Comparison of ENCODE assay signal across 8 cellular contexts in the genomic region with DNA sequence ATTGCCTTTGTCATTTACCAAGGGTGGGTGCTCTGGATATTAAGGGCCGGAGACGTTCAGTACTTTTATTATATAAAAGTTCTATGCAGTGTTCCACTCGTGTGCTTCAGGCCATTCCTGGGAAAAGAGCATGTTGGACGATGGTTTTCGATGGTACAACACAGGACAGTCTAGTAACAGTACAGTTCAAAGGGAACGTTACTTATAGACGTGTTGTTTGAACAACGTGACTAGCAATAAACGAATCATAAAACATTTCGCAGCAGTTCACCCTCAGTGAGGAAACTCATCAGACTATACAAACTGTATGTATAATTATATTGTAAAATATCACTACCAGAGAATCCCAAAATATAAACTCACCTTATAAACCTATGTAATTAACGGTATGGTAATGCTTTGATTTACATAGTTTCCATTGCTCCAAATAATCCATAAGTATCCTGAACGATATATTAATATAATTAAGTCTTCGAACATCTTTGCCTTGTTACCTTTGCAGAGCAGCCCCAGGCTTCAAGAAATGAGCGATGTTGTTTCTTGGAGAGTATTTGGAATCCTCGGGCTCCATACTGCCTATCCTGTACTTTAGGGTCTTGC. TPM values are rescaled to one million over a fixed set of nuclear protein-coding genes. Genes with fewer than 3 reads are reported as not detected.
DNase-seq lines count a peak whose midpoint lies in the region; ATAC-seq, FAIRE-seq and TF ChIP-seq lines count a peak whose summit lies in the region.

No MANE protein-coding gene starts in this region.

- no peaks in the 10 kb centered on the region for H3K9me3 Mint-ChIP-seq in T-helper 1 cell treated with Interleukin-12 subunit alpha and Interleukin-12 subunit beta and Interleukin-4 antibody, amounts not matched to agents 30 μg/mL and 1 μg/mL, for 36 hours
- no peaks in the 10 kb centered on the region for H3K9me3 Mint-ChIP-seq in activated naive CD8-positive, alpha-beta T cell treated with anti-CD3 and anti-CD28 coated beads for 36 hours

- TF ChIP-seq EP300 in suprapubic skin (IDR thresholded peaks at IDR 0.05), result no peak

- peak overlapping the region; percentile 74 to 92 for H3K9ac ChIP-seq in kidney (ENCODE audit: low read length in 2 of 2)

- no peaks in the 10 kb centered on the region for H3K9me3 ChIP-seq in kidney (ENCODE audit: control insufficient read depth in 1 of 2, low read length in 2 of 2)
- no peaks in the 10 kb centered on the region for H3K9me3 ChIP-seq in suprapubic skin

- intact Hi-C loops in kidney (cut with DNase I), result no loop called here

- H3K27ac ChIP-seq in kidney (ENCODE audit: low read depth in 2 of 2, low read length in 2 of 2) (peak overlapping the region; percentile 82 to 96), suprapubic skin (peak overlapping the region; percentile 87)

- H3K27me3 ChIP-seq in suprapubic skin, result no peaks in the 10 kb centered on the region

- H3K36me3 Mint-ChIP-seq in T-helper 1 cell treated with Interleukin-12 subunit alpha and Interleukin-12 subunit beta and Interleukin-4 antibody, amounts not matched to agents 30 μg/mL and 1 μg/mL, for 36 hours (ENCODE audit: low read depth), result peaks cover 12% of the 10 kb centered on the region
- peaks cover 31% of the 10 kb centered on the region for H3K36me3 Mint-ChIP-seq in activated naive CD8-positive, alpha-beta T cell treated with anti-CD3 and anti-CD28 coated beads for 36 hours

- no peak for ATAC-seq in GM18867 (IDR thresholded peaks at IDR 0.05; ENCODE audit: unreplicated experiment)
- ATAC-seq in GM21825 (IDR thresholded peaks at IDR 0.05; ENCODE audit: unreplicated experiment), result no peak

- no peaks in the 10 kb centered on the region for H3K27me3 Mint-ChIP-seq in T-helper 1 cell treated with Interleukin-12 subunit alpha and Interleukin-12 subunit beta and Interleukin-4 antibody, amounts not matched to agents 30 μg/mL and 1 μg/mL, for 36 hours (ENCODE audit: low read depth)
- no peaks in the 10 kb centered on the region for H3K27me3 Mint-ChIP-seq in activated naive CD8-positive, alpha-beta T cell treated with anti-CD3 and anti-CD28 coated beads for 36 hours

- peak overlapping the region; percentile 99 for H3K27ac Mint-ChIP-seq in T-helper 1 cell treated with Interleukin-12 subunit alpha and Interleukin-12 subunit beta and Interleukin-4 antibody, amounts not matched to agents 30 μg/mL and 1 μg/mL, for 36 hours
- H3K27ac Mint-ChIP-seq in activated naive CD8-positive, alpha-beta T cell treated with anti-CD3 and anti-CD28 coated beads for 36 hours, result peak overlapping the region; percentile 94

- peaks cover 26% of the 10 kb centered on the region for H3K4me1 Mint-ChIP-seq in T-helper 1 cell treated with Interleukin-12 subunit alpha and Interleukin-12 subunit beta and Interleukin-4 antibody, amounts not matched to agents 30 μg/mL and 1 μg/mL, for 36 hours (ENCODE audit: low read depth)
- peaks cover 42% of the 10 kb centered on the region for H3K4me1 Mint-ChIP-seq in activated naive CD8-positive, alpha-beta T cell treated with anti-CD3 and anti-CD28 coated beads for 36 hours

- 9% methylated on average over 15 of the region's 15 CpGs for WGBS in suprapubic skin

- peak overlapping the region; percentile 88 to 91 for H3K4me3 ChIP-seq in kidney (ENCODE audit: low read length in 2 of 2)
- peak overlapping the region; percentile 71 for H3K4me3 ChIP-seq in suprapubic skin

- no peak for FAIRE-seq in kidney (lab: Jason Lieb, UNC)

- no peak for TF ChIP-seq POLR2A in suprapubic skin (IDR thresholded peaks at IDR 0.05)

- DNase-seq in T-helper 1 cell (no peak), kidney (no peak), suprapubic skin (ENCODE audit: low spot score in 2 of 2) (no peak), HPDE6-E6E7 (ENCODE audit: extremely low spot score) (no peak)
- no peak for DNase-seq in activated naive CD8-positive, alpha-beta T cell treated with anti-CD3 and anti-CD28 coated beads for 36 hours

- TF ChIP-seq CTCF in kidney (IDR thresholded peaks at IDR 0.05; ENCODE audit: borderline replicate concordance, extremely low read depth, insufficient read depth) (no peak), suprapubic skin (IDR thresholded peaks at IDR 0.05) (no peak)

- peak overlapping the region; percentile 99 for H3K4me3 Mint-ChIP-seq in T-helper 1 cell treated with Interleukin-12 subunit alpha and Interleukin-12 subunit beta and Interleukin-4 antibody, amounts not matched to agents 30 μg/mL and 1 μg/mL, for 36 hours
- H3K4me3 Mint-ChIP-seq in activated naive CD8-positive, alpha-beta T cell treated with anti-CD3 and anti-CD28 coated beads for 36 hours, result peak overlapping the region; percentile 91

- H3K4me1 ChIP-seq in kidney (ENCODE audit: control insufficient read depth in 1 of 2, insufficient read depth in 1 of 2, low read depth in 1 of 2, low read length in 2 of 2) (peaks cover 7 to 15% of the 10 kb centered on the region in 2 donors), suprapubic skin (peaks cover 54% of the 10 kb centered on the region)

- H3K36me3 ChIP-seq in kidney (ENCODE audit: control insufficient read depth in 1 of 2, insufficient read depth in 2 of 2, low read length in 2 of 2) (no peaks in the 10 kb centered on the region), suprapubic skin (no peaks in the 10 kb centered on the region)

RNA-seq across cellular contexts. Expression of gene NMT1, which starts 0.6 kb away (rescaled TPM):
- total RNA-seq in activated naive CD8-positive, alpha-beta T cell treated with anti-CD3 and anti-CD28 coated beads for 36 hours, result 100 to 1,000 TPM; 168 to 170 TPM
- total RNA-seq in kidney (98.5 TPM), suprapubic skin (10 to 100 TPM; 53.2 to 73.3 (median 65.9) TPM)
- 72.3 TPM for polyA plus RNA-seq in kidney (ENCODE audit: insufficient read depth, low read depth, low replicate concordance)

RNA-seq across cellular contexts. Expression of gene DCAKD, which starts 10.3 kb away (rescaled TPM):
- 10 to 100 TPM; 29.0 to 31.4 TPM for total RNA-seq in activated naive CD8-positive, alpha-beta T cell treated with anti-CD3 and anti-CD28 coated beads for 36 hours
- total RNA-seq in kidney (34.9 TPM), suprapubic skin (10 to 100 TPM; 49.1 to 68.5 (median 60.9) TPM)
- polyA plus RNA-seq in kidney (ENCODE audit: insufficient read depth, low read depth, low replicate concordance), result 27.5 TPM
